In genomic region chr3:195128255-195129071, GRCh38 we compare ENCODE assay signal across 13 cellular contexts.
A peak's percentile ranks its signal among the peaks of the same experiment; 100 is the strongest.
DNase-seq lines count a peak whose midpoint lies in the region; ATAC-seq and TF ChIP-seq lines count a peak whose summit lies in the region.
"Had no signal": no experiment of that assay in that cellular context is flagged by ENCODE, and none has a peak within 500 bp of the region (broad histone marks: within the 10 kb centered on the region; RNA-seq: fewer than 3 reads in every experiment).

No MANE protein-coding gene starts in this region.

- H3K36me3 ChIP-seq in endodermal cell (ENCODE audit: control insufficient read depth, insufficient read depth, low read length), result peaks cover 10% of the 10 kb centered on the region

- H3K9me3 ChIP-seq in T-helper 17 cell (ENCODE audit: control insufficient read depth, low read length, poor library complexity, severe bottlenecking) (no peaks in the 10 kb centered on the region), endodermal cell (ENCODE audit: control insufficient read depth, low read length) (no peaks in the 10 kb centered on the region)

- no peak overlapping the region for H3K9ac ChIP-seq in endodermal cell (ENCODE audit: extremely low read depth, low read length, poor library complexity, severe bottlenecking)

- H3K4me1 ChIP-seq in endodermal cell (ENCODE audit: control insufficient read depth, insufficient read depth, low read length), result no peaks in the 10 kb centered on the region

- no peak overlapping the region for H3K4me3 ChIP-seq in endodermal cell (ENCODE audit: low read length)

- H3K27me3 Mint-ChIP-seq in activated T-cell treated with anti-CD3 and anti-CD28 coated beads, Interleukin-2, amount 50 U/mL, for 72 hours (ENCODE audit: low read depth), result no peaks in the 10 kb centered on the region
- H3K27me3 Mint-ChIP-seq in T-helper 17 cell (peaks cover 10% of the 10 kb centered on the region), endodermal cell (ENCODE audit: insufficient read depth) (no peaks in the 10 kb centered on the region)
- no peaks in the 10 kb centered on the region for H3K27me3 Mint-ChIP-seq in stimulated activated memory B cell treated with anti-CD40 and anti-IgM and Interleukin-4, amounts not matched to agents 10 μg/mL and 1 μg/mL and 100 μg/mL, for 72 hours

- peak overlapping the region; percentile 31 to 85 for H3K4me3 Mint-ChIP-seq in activated T-cell treated with anti-CD3 and anti-CD28 coated beads, Interleukin-2, amount 50 U/mL, for 72 hours
- H3K4me3 Mint-ChIP-seq in T-helper 17 cell, result peak overlapping the region; percentile 57
- H3K4me3 Mint-ChIP-seq in stimulated activated memory B cell treated with anti-CD40 and anti-IgM and Interleukin-4, amounts not matched to agents 10 μg/mL and 1 μg/mL and 100 μg/mL, for 72 hours, result peak overlapping the region; percentile 39
- H3K4me3 Mint-ChIP-seq in endodermal cell, result no peak overlapping the region

- H3K9me3 Mint-ChIP-seq in activated T-cell treated with anti-CD3 and anti-CD28 coated beads, Interleukin-2, amount 50 U/mL, for 72 hours, result no peaks in the 10 kb centered on the region
- no peaks in the 10 kb centered on the region for H3K9me3 Mint-ChIP-seq in stimulated activated memory B cell treated with anti-CD40 and anti-IgM and Interleukin-4, amounts not matched to agents 10 μg/mL and 1 μg/mL and 100 μg/mL, for 72 hours
- no peaks in the 10 kb centered on the region for H3K9me3 Mint-ChIP-seq in endodermal cell

- no peak overlapping the region for H3K27ac ChIP-seq in endodermal cell (ENCODE audit: low read depth, low read length)

- no peak for TF ChIP-seq CTCF in endodermal cell (conservative IDR thresholded peaks at IDR 0.05)

- H3K4me1 Mint-ChIP-seq in activated T-cell treated with anti-CD3 and anti-CD28 coated beads, Interleukin-2, amount 50 U/mL, for 72 hours (ENCODE audit: low read depth), result peaks cover 54% of the 10 kb centered on the region
- peaks cover 39% of the 10 kb centered on the region for H3K4me1 Mint-ChIP-seq in T-helper 17 cell
- H3K4me1 Mint-ChIP-seq in stimulated activated memory B cell treated with anti-CD40 and anti-IgM and Interleukin-4, amounts not matched to agents 10 μg/mL and 1 μg/mL and 100 μg/mL, for 72 hours, result peaks cover 67% of the 10 kb centered on the region
- peaks cover 6% of the 10 kb centered on the region for H3K4me1 Mint-ChIP-seq in endodermal cell

- peak in 1 of 2 donors; percentile 8 for ATAC-seq in activated T-cell treated with anti-CD3 and anti-CD28 coated beads, Interleukin-2, amount 50 U/mL, for 72 hours (replicated peaks in 1 of 2)
- ATAC-seq in T-helper 17 cell, result peak; percentile 30
- no peak for ATAC-seq in stimulated activated memory B cell treated with anti-CD40 and anti-IgM and Interleukin-4, amounts not matched to agents 10 μg/mL and 1 μg/mL and 100 μg/mL, for 72 hours

- no peaks in the 10 kb centered on the region for H3K27me3 ChIP-seq in endodermal cell (ENCODE audit: control insufficient read depth, insufficient read depth, low read length, poor library complexity, severe bottlenecking)

- H3K27ac Mint-ChIP-seq in activated T-cell treated with anti-CD3 and anti-CD28 coated beads, Interleukin-2, amount 50 U/mL, for 72 hours, result peak overlapping the region; percentile 92
- H3K27ac Mint-ChIP-seq in T-helper 17 cell (peak overlapping the region; percentile 94), endodermal cell (no peak overlapping the region)
- peak overlapping the region; percentile 93 for H3K27ac Mint-ChIP-seq in stimulated activated memory B cell treated with anti-CD40 and anti-IgM and Interleukin-4, amounts not matched to agents 10 μg/mL and 1 μg/mL and 100 μg/mL, for 72 hours

- WGBS in endodermal cell (ENCODE audit: insufficient coverage in 1 of 2, insufficient read length in 1 of 2), 2 experiments, result 95 to 100% methylated on average over 3 to 7 of the region's 7 CpGs

- no peak for DNase-seq in activated T-cell treated with anti-CD3 and anti-CD28 coated beads, Interleukin-2, amount 50 U/mL, for 72 hours
- DNase-seq in activated T-cell treated with anti-CD3 and anti-CD28 coated beads, Interleukin-2, amount 50 U/mL, for 48 hours, result no peak
- no peak for DNase-seq in T-helper 17 cell
- DNase-seq in dermis blood vessel endothelial cell, result peak; percentile 33
- no peak for DNase-seq in endodermal cell
- DNase-seq in iPS-NIHi7 (ENCODE audit: extremely low spot score), result no peak
- no peak for DNase-seq in NCI-H2196 treated with DMSO at 0.1 percent for 48 hours (lab: John Stamatoyannopoulos, UW; ENCODE audit: unreplicated experiment)
- DNase-seq: activated CD8-positive, alpha-beta memory T cell treated with anti-CD3 and anti-CD28 coated beads for 24 hours; amygdala; NCI-H1417; stimulated activated CD4-positive, alpha-beta T cell treated with anti-CD3 and anti-CD28 coated beads, Interleukin-2, amount 100 ng/mL, for 48 hours; stimulated activated naive CD4-positive, alpha-beta T cell had no signal

- no peaks in the 10 kb centered on the region for H3K36me3 Mint-ChIP-seq in activated T-cell treated with anti-CD3 and anti-CD28 coated beads, Interleukin-2, amount 50 U/mL, for 72 hours (ENCODE audit: insufficient read depth in 2 of 2)
- H3K36me3 Mint-ChIP-seq in T-helper 17 cell (ENCODE audit: low read depth), result peaks cover 5% of the 10 kb centered on the region
- no peaks in the 10 kb centered on the region for H3K36me3 Mint-ChIP-seq in stimulated activated memory B cell treated with anti-CD40 and anti-IgM and Interleukin-4, amounts not matched to agents 10 μg/mL and 1 μg/mL and 100 μg/mL, for 72 hours
- H3K36me3 Mint-ChIP-seq in endodermal cell (ENCODE audit: low read depth), result no peaks in the 10 kb centered on the region
